ENCODE assay signal across 21 cellular contexts in the genomic region with DNA sequence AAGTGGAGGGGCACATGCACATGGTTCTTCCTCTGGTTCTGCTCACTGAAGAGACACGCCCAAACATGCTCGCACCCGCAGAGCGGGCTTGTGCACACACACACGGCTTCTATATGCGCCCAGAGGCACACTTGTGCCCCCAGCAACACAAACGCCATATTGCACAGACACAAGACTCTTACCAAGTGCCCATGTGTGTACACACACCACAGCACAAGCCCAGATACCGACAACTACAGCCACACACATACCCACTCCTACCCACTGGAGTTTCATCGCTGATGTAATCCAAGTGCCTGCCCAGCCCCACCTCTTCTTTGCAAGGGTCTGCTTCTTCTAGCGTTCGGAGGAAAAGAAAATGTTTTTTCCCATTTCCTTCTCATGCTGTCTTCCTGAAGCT. TPM values are rescaled to one million over a fixed set of nuclear protein-coding genes. Genes with fewer than 3 reads are reported as not detected.
DNase-seq lines count a peak whose midpoint lies in the region; ATAC-seq and TF ChIP-seq lines count a peak whose summit lies in the region.
"Had no signal": no experiment of that assay in that cellular context is flagged by ENCODE, and none has a peak within 500 bp of the region (broad histone marks: within the 10 kb centered on the region; RNA-seq: fewer than 3 reads in every experiment).

No MANE protein-coding gene starts in this region.

- peaks cover 39% of the 10 kb centered on the region for H3K4me1 Mint-ChIP-seq in activated CD4-positive, alpha-beta T cell treated with anti-CD3 and anti-CD28 coated beads, Interleukin-2, amount 10 ng/mL, durations not matched to agents 24 days and 14 days
- H3K4me1 Mint-ChIP-seq in naive B cell (peaks cover 35 to 45% (median 42%) of the 10 kb centered on the region in 3 donors), GM23338 (peaks cover 23% of the 10 kb centered on the region)

- no peaks in the 10 kb centered on the region for H3K36me3 Mint-ChIP-seq in activated CD4-positive, alpha-beta T cell treated with anti-CD3 and anti-CD28 coated beads, Interleukin-2, amount 10 ng/mL, durations not matched to agents 24 days and 14 days (ENCODE audit: low read depth)
- H3K36me3 Mint-ChIP-seq in naive B cell (no peaks in the 10 kb centered on the region), GM23338 (ENCODE audit: low read depth) (no peaks in the 10 kb centered on the region; the same call in 2 of the 3 replicates)
- H3K36me3 Mint-ChIP-seq: IgD-negative memory B cell had no signal

- H3K4me1 ChIP-seq in upper lobe of right lung (peaks cover 17% of the 10 kb centered on the region), GM23338 (ENCODE audit: insufficient read depth) (peaks cover 5% of the 10 kb centered on the region; the same call in 1 of the 2 replicates)

- DNase-seq in activated CD4-positive, alpha-beta T cell treated with anti-CD3 and anti-CD28 coated beads, Interleukin-2, amount 10 ng/mL, durations not matched to agents 24 days and 14 days: no peak
- DNase-seq in activated CD4-positive, alpha-beta T cell treated with anti-CD3 and anti-CD28 coated beads for 48 hours: no peak
- DNase-seq in coronary artery (ENCODE audit: low spot score) (peak; percentile 66), naive B cell (no peak), upper lobe of right lung (peak; percentile 33), GF-D8 (lab: John Stamatoyannopoulos, UW) (no peak), nucleus accumbens (lab: John Stamatoyannopoulos, UW) (no peak), GM23338 (ENCODE audit: low spot score) (no peak)
- DNase-seq: Calu3, DMS79, GM23248, NCI-H1417, NCI-H2029 treated with DMSO at 0.1 percent for 48 hours, NCI-H510A, SHP77 treated with DMSO at 0.1 percent for 48 hours had no signal

- H3K27me3 ChIP-seq in upper lobe of right lung: no peaks in the 10 kb centered on the region
- peaks cover under 1% of the 10 kb centered on the region; the same call in 1 of the 2 replicates for H3K27me3 ChIP-seq in GM23338 (ENCODE audit: insufficient read depth)
- H3K27me3 ChIP-seq: Peyer's patch had no signal

- no peaks in the 10 kb centered on the region for H3K9me3 ChIP-seq in upper lobe of right lung
- H3K9me3 ChIP-seq: Peyer's patch had no signal

- H3K79me2 ChIP-seq in GM23338 (replicated peaks; ENCODE audit: insufficient read depth): no peaks in the 10 kb centered on the region

- ATAC-seq in naive B cell (ENCODE audit: low read depth in 2 of 2): no peak
- no peak for ATAC-seq in upper lobe of right lung
- no peak for ATAC-seq in GM23338

- H2AFZ ChIP-seq in GM23338: no peak overlapping the region
- H2AFZ ChIP-seq: GM23248 had no signal

- H3K9me2 ChIP-seq in GM23338 (ENCODE audit: insufficient read depth): no peaks in the 10 kb centered on the region

- no peak overlapping the region for H3K4me3 Mint-ChIP-seq in activated CD4-positive, alpha-beta T cell treated with anti-CD3 and anti-CD28 coated beads, Interleukin-2, amount 10 ng/mL, durations not matched to agents 24 days and 14 days
- peak overlapping the region in 5 of 8 donors; percentile 29 to 78 (median 39) for H3K4me3 Mint-ChIP-seq in naive B cell
- no peak overlapping the region for H3K4me3 Mint-ChIP-seq in GM23338

- intact Hi-C loops in activated CD4-positive, alpha-beta T cell treated with anti-CD3 and anti-CD28 coated beads, Interleukin-2, amount 10 ng/mL, durations not matched to agents 24 days and 14 days (cut with micrococcal nuclease): loop anchor here (2.0 kb wide), 1 partner anchor 73 kb away; the partner anchor contains the start of gene GH1
- intact Hi-C loops in upper lobe of right lung (cut with DNase I): no loop called here

- H3K27ac ChIP-seq in coronary artery (no peak overlapping the region), upper lobe of right lung (no peak overlapping the region), GM23338 (ENCODE audit: low read depth) (no peak overlapping the region)
- H3K27ac ChIP-seq: 22Rv1, C4-2B, GM23248, Peyer's patch had no signal

- no peaks in the 10 kb centered on the region for H3F3A ChIP-seq in GM23338 (replicated peaks; ENCODE audit: low read depth)

- H3K36me3 ChIP-seq in upper lobe of right lung: no peaks in the 10 kb centered on the region
- no peaks in the 10 kb centered on the region for H3K36me3 ChIP-seq in GM23338 (ENCODE audit: insufficient read depth)
- H3K36me3 ChIP-seq: Peyer's patch had no signal

- peaks cover 26% of the 10 kb centered on the region for H3K27me3 Mint-ChIP-seq in activated CD4-positive, alpha-beta T cell treated with anti-CD3 and anti-CD28 coated beads, Interleukin-2, amount 10 ng/mL, durations not matched to agents 24 days and 14 days
- peaks cover 0 to 8% (median 0%) of the 10 kb centered on the region in 3 donors for H3K27me3 Mint-ChIP-seq in naive B cell
- peaks cover 17% of the 10 kb centered on the region for H3K27me3 Mint-ChIP-seq in GM23338 (ENCODE audit: insufficient read depth, low read depth, poor library complexity)

- no peaks in the 10 kb centered on the region for H3K9me3 Mint-ChIP-seq in activated CD4-positive, alpha-beta T cell treated with anti-CD3 and anti-CD28 coated beads, Interleukin-2, amount 10 ng/mL, durations not matched to agents 24 days and 14 days
- H3K9me3 Mint-ChIP-seq in naive B cell (no peaks in the 10 kb centered on the region), GM23338 (no peaks in the 10 kb centered on the region; the same call in 1 of the 3 replicates)
- H3K9me3 Mint-ChIP-seq: IgD-negative memory B cell had no signal

- H3K4me3 ChIP-seq in coronary artery: no peak overlapping the region
- H3K4me3 ChIP-seq in upper lobe of right lung: no peak overlapping the region
- no peak overlapping the region for H3K4me3 ChIP-seq in GM23338
- H3K4me3 ChIP-seq: GM23248, Peyer's patch had no signal

- no peak overlapping the region for H3K4me2 ChIP-seq in GM23338

- TF ChIP-seq CTCF in coronary artery (IDR thresholded peaks at IDR 0.05) (no peak), upper lobe of right lung (IDR thresholded peaks at IDR 0.05) (no peak), GM23338 (conservative IDR thresholded peaks at IDR 0.05; ENCODE audit: low read depth in 2 of 2) (no peak)

- no peaks in the 10 kb centered on the region for H4K20me1 ChIP-seq in GM23338 (replicated peaks; ENCODE audit: insufficient read depth)

- peak overlapping the region; percentile 8 for H3K27ac Mint-ChIP-seq in activated CD4-positive, alpha-beta T cell treated with anti-CD3 and anti-CD28 coated beads, Interleukin-2, amount 10 ng/mL, durations not matched to agents 24 days and 14 days
- H3K27ac Mint-ChIP-seq in naive B cell (peak overlapping the region in 2 of 6 donors; percentile 83), GM23338 (no peak overlapping the region)
- H3K27ac Mint-ChIP-seq: IgD-negative memory B cell had no signal

TF ChIP-seq in GM23338, 12 proteins besides CTCF, POLR2A, EP300 and RAD21:
- TF ChIP-seq EZH2phosphoT487 (IDR thresholded peaks at IDR 0.05; ENCODE audit: unreplicated experiment): no peak
TF ChIP-seq in GM23338: peak in this region for 0.

RNA-seq across cellular contexts. Expression of gene PRR29, which starts 6.5 kb away (rescaled TPM):
- total RNA-seq in activated CD4-positive, alpha-beta T cell treated with anti-CD3 and anti-CD28 coated beads, Interleukin-2, amount 10 ng/mL, durations not matched to agents 24 days and 14 days: 0.12 and 0.47 TPM in 2 replicates
- polyA plus RNA-seq in naive B cell (ENCODE audit: low read depth in 6 of 6) (1 to 10 TPM; 3.5 to 6.8 (median 5.8) TPM), GM23338 (2016; fragmentation: Nextera tagmentation; extraction: Ambion mirVana) (0.24 and 0.66 TPM in 2 replicates)
- 0.43 TPM for total RNA-seq in upper lobe of right lung
- total RNA-seq in GM23338 (2014; rRNA removed; shearing (Covaris generic)): 0.74 and 1.3 TPM in 2 replicates
- total RNA-seq: GM23248 had no signal
- polyA plus RNA-seq: GM23248 had no signal

RNA-seq across cellular contexts. Expression of gene SCN4A, which starts 18.9 kb away (rescaled TPM):
- total RNA-seq in activated CD4-positive, alpha-beta T cell treated with anti-CD3 and anti-CD28 coated beads, Interleukin-2, amount 10 ng/mL, durations not matched to agents 24 days and 14 days: 0.05 and 0.40 TPM in 2 replicates
- 1 to 10 TPM in 3 of 6 donors, under 1 TPM in 2, not detected in 1; 0.89 to 1.4 (median 1.1) TPM for polyA plus RNA-seq in naive B cell (ENCODE audit: low read depth in 6 of 6)
- total RNA-seq in upper lobe of right lung: not detected
- 7.9 and 8.5 TPM in 2 replicates for total RNA-seq in GM23338 (2014; rRNA removed; shearing (Covaris generic))
- 2.3 and 2.5 TPM in 2 replicates for polyA plus RNA-seq in GM23338 (2016; fragmentation: Nextera tagmentation; extraction: Ambion mirVana)
- total RNA-seq: Calu3, G401, GM23248, HT1080 had no signal
- polyA plus RNA-seq: GM23248 had no signal

RNA-seq across cellular contexts. Expression of gene ICAM2, which starts 28.8 kb away (rescaled TPM):
- total RNA-seq in activated CD4-positive, alpha-beta T cell treated with anti-CD3 and anti-CD28 coated beads, Interleukin-2, amount 10 ng/mL, durations not matched to agents 24 days and 14 days: 62.2 TPM in 2 replicates
- polyA plus RNA-seq in naive B cell (ENCODE audit: low read depth in 6 of 6): 100 to 1,000 TPM; 214 to 346 (median 290) TPM
- 70.5 TPM for total RNA-seq in upper lobe of right lung
- 0.31 and 0.58 TPM in 2 replicates for total RNA-seq in GM23338 (2014; rRNA removed; shearing (Covaris generic))
- 0.57 and 0.86 TPM in 2 replicates for polyA plus RNA-seq in GM23338 (2016; fragmentation: Nextera tagmentation; extraction: Ambion mirVana)
- total RNA-seq: G401 had no signal

RNA-seq across cellular contexts. Expression of gene CD79B, which starts 59.5 kb away (rescaled TPM):
- total RNA-seq in activated CD4-positive, alpha-beta T cell treated with anti-CD3 and anti-CD28 coated beads, Interleukin-2, amount 10 ng/mL, durations not matched to agents 24 days and 14 days: 24.4 and 29.2 TPM in 2 replicates
- polyA plus RNA-seq in naive B cell (ENCODE audit: low read depth in 6 of 6) (1,000 to 10,000 TPM; 2,263 to 2,851 (median 2,433) TPM), GM23338 (2016; fragmentation: Nextera tagmentation; extraction: Ambion mirVana) (1.5 and 2.5 TPM in 2 replicates)
- 4.7 TPM for total RNA-seq in upper lobe of right lung
- total RNA-seq in GM23338 (2014; rRNA removed; shearing (Covaris generic)): 1.3 and 3.0 TPM in 2 replicates
- total RNA-seq: Calu3, GM23248 had no signal
- polyA plus RNA-seq: GM23248 had no signal

Comparison
In these comparisons a context has a peak if more than half of its experiments do, and no peak if none do; other contexts are left out.
1. DNase-seq: peak in coronary artery (single experiment) and upper lobe of right lung (single experiment); none in activated CD4-positive, alpha-beta T cell treated with anti-CD3 and anti-CD28 coated beads, Interleukin-2, amount 10 ng/mL, durations not matched to agents 24 days and 14 days (single experiment), activated CD4-positive, alpha-beta T cell treated with anti-CD3 and anti-CD28 coated beads for 48 hours (single experiment), naive B cell (single experiment), GF-D8 (single experiment), nucleus accumbens (0 of 56) and GM23338 (single experiment).
2. H3K4me3 Mint-ChIP-seq: peak in naive B cell (5 of 8); none in activated CD4-positive, alpha-beta T cell treated with anti-CD3 and anti-CD28 coated beads, Interleukin-2, amount 10 ng/mL, durations not matched to agents 24 days and 14 days (single experiment) and GM23338 (single experiment).
3. RNA of gene ICAM2, which starts 28.8 kb away (total RNA-seq): 70.5 TPM in upper lobe of right lung (single experiment) and 62.2 TPM in activated CD4-positive, alpha-beta T cell treated with anti-CD3 and anti-CD28 coated beads, Interleukin-2, amount 10 ng/mL, durations not matched to agents 24 days and 14 days; 0.31 to 0.58 TPM in GM23338; every median in the first group is over 10 times any median in the second.